ENCODE assay signal across 1 cellular context in genomic region chr7:104963378-104963990, GRCh38.
TF ChIP-seq lines count a peak whose summit lies in the region.

No MANE protein-coding gene starts in this region.

TF ChIP-seq in H1, 55 proteins besides CTCF, POLR2A, EP300 and RAD21:
- no peak for TF ChIP-seq BRCA1 (IDR thresholded peaks at IDR 0.05; ENCODE audit: low read depth, low read length)
- TF ChIP-seq RFX5 (IDR thresholded peaks at IDR 0.05; ENCODE audit: borderline replicate concordance, low read depth, low read length), result no peak
- TF ChIP-seq, protein P1, sequence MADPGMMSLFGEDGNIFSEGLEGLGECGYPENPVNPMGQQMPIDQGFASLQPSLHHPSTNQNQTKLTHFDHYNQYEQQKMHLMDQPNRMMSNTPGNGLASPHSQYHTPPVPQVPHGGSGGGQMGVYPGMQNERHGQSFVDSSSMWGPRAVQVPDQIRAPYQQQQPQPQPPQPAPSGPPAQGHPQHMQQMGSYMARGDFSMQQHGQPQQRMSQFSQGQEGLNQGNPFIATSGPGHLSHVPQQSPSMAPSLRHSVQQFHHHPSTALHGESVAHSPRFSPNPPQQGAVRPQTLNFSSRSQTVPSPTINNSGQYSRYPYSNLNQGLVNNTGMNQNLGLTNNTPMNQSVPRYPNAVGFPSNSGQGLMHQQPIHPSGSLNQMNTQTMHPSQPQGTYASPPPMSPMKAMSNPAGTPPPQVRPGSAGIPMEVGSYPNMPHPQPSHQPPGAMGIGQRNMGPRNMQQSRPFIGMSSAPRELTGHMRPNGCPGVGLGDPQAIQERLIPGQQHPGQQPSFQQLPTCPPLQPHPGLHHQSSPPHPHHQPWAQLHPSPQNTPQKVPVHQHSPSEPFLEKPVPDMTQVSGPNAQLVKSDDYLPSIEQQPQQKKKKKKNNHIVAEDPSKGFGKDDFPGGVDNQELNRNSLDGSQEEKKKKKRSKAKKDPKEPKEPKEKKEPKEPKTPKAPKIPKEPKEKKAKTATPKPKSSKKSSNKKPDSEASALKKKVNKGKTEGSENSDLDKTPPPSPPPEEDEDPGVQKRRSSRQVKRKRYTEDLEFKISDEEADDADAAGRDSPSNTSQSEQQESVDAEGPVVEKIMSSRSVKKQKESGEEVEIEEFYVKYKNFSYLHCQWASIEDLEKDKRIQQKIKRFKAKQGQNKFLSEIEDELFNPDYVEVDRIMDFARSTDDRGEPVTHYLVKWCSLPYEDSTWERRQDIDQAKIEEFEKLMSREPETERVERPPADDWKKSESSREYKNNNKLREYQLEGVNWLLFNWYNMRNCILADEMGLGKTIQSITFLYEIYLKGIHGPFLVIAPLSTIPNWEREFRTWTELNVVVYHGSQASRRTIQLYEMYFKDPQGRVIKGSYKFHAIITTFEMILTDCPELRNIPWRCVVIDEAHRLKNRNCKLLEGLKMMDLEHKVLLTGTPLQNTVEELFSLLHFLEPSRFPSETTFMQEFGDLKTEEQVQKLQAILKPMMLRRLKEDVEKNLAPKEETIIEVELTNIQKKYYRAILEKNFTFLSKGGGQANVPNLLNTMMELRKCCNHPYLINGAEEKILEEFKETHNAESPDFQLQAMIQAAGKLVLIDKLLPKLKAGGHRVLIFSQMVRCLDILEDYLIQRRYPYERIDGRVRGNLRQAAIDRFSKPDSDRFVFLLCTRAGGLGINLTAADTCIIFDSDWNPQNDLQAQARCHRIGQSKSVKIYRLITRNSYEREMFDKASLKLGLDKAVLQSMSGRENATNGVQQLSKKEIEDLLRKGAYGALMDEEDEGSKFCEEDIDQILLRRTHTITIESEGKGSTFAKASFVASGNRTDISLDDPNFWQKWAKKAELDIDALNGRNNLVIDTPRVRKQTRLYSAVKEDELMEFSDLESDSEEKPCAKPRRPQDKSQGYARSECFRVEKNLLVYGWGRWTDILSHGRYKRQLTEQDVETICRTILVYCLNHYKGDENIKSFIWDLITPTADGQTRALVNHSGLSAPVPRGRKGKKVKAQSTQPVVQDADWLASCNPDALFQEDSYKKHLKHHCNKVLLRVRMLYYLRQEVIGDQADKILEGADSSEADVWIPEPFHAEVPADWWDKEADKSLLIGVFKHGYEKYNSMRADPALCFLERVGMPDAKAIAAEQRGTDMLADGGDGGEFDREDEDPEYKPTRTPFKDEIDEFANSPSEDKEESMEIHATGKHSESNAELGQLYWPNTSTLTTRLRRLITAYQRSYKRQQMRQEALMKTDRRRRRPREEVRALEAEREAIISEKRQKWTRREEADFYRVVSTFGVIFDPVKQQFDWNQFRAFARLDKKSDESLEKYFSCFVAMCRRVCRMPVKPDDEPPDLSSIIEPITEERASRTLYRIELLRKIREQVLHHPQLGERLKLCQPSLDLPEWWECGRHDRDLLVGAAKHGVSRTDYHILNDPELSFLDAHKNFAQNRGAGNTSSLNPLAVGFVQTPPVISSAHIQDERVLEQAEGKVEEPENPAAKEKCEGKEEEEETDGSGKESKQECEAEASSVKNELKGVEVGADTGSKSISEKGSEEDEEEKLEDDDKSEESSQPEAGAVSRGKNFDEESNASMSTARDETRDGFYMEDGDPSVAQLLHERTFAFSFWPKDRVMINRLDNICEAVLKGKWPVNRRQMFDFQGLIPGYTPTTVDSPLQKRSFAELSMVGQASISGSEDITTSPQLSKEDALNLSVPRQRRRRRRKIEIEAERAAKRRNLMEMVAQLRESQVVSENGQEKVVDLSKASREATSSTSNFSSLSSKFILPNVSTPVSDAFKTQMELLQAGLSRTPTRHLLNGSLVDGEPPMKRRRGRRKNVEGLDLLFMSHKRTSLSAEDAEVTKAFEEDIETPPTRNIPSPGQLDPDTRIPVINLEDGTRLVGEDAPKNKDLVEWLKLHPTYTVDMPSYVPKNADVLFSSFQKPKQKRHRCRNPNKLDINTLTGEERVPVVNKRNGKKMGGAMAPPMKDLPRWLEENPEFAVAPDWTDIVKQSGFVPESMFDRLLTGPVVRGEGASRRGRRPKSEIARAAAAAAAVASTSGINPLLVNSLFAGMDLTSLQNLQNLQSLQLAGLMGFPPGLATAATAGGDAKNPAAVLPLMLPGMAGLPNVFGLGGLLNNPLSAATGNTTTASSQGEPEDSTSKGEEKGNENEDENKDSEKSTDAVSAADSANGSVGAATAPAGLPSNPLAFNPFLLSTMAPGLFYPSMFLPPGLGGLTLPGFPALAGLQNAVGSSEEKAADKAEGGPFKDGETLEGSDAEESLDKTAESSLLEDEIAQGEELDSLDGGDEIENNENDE (IDR thresholded peaks at IDR 0.05; ENCODE audit: insufficient replicate concordance, low read length), result no peak
- no peak for TF ChIP-seq NRF1 (IDR thresholded peaks at IDR 0.05; ENCODE audit: low read depth, low read length)
- no peak for TF ChIP-seq GABPA (IDR thresholded peaks at IDR 0.05; ENCODE audit: borderline replicate concordance, insufficient read depth, low read length)
- TF ChIP-seq MAFK (IDR thresholded peaks at IDR 0.05; ENCODE audit: low read depth, low read length), result no peak
- no peak for TF ChIP-seq PHF8 (conservative IDR thresholded peaks at IDR 0.05; ENCODE audit: low read depth, low read length)
- no peak for TF ChIP-seq SIX5 (IDR thresholded peaks at IDR 0.05; ENCODE audit: low read depth, low read length)
- no peak for TF ChIP-seq CHD1 (IDR thresholded peaks at IDR 0.05; ENCODE audit: low read depth, low read length)
- no peak for TF ChIP-seq GTF2F1 (IDR thresholded peaks at IDR 0.05; ENCODE audit: borderline replicate concordance, low read depth, low read length)
- TF ChIP-seq SUZ12 (IDR thresholded peaks at IDR 0.05; ENCODE audit: low read length), result no peak
TF ChIP-seq in H1: peak in this region for 0.
